ENCODE assay signal across 10 cellular contexts in the genomic region with DNA sequence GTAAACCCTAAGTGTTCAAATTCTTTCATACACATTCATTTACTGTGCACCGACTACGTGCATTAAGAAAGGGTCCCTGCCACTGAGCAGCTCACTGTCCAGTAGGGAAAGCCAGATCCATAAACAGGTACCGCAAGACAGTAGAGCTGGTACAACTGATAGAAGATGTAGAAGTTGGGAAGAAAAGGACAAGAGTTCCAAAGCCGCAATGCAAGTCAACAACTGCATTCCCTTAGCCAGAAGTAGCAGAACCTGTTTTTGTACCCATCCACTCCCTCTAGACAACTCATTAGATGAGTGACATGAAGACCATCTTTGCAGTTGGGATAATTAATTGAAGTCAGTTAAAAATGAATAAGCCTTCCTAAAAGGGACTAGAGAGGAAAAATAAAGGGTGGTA.
DNase-seq lines count a peak whose midpoint lies in the region; ATAC-seq and TF ChIP-seq lines count a peak whose summit lies in the region.
"Had no signal": no experiment of that assay in that cellular context is flagged by ENCODE, and none has a peak within 500 bp of the region (broad histone marks: within the 10 kb centered on the region; RNA-seq: fewer than 3 reads in every experiment).

No MANE protein-coding gene starts in this region.

- H3K9me3 Mint-ChIP-seq in nephron, result no peaks in the 10 kb centered on the region

- in situ Hi-C loops in KBM-7 (cut with MboI; ENCODE audit: low pct_unique_long_range_greater_than_20kb, low sequenced_read_pairs), result no loop called here

- peak; percentile 2 for DNase-seq in DMS79 (lab: John Stamatoyannopoulos, UW)
- DNase-seq in KBM-7, result peak; percentile 7
- no peak for DNase-seq in cardiac fibroblast (ENCODE audit: low read depth in 2 of 2)
- DNase-seq in NCI-H1048 (lab: John Stamatoyannopoulos, UW), result no peak
- DNase-seq in NCI-H1092 treated with DMSO at 0.1 percent for 48 hours (lab: John Stamatoyannopoulos, UW), result no peak
- no peak for DNase-seq in amygdala (lab: John Stamatoyannopoulos, UW)
- DNase-seq: HCEC 1CT, midbrain had no signal

- no peaks in the 10 kb centered on the region for H3K36me3 Mint-ChIP-seq in nephron (ENCODE audit: low read depth)

- peaks cover 29% of the 10 kb centered on the region for H3K4me1 Mint-ChIP-seq in nephron

- peak overlapping the region; percentile 90 to 95 (median 92) for H3K4me3 Mint-ChIP-seq in nephron

- H3K27me3 Mint-ChIP-seq in nephron (ENCODE audit: low read depth), result no peaks in the 10 kb centered on the region

- no peak for ATAC-seq in HG02678 (IDR thresholded peaks at IDR 0.05; ENCODE audit: unreplicated experiment)

- TF ChIP-seq CTCF in cardiac fibroblast (IDR thresholded peaks at IDR 0.05; ENCODE audit: low read depth, low read length), result no peak
- TF ChIP-seq CTCF in nephron (IDR thresholded peaks at IDR 0.05; ENCODE audit: unreplicated experiment in 3 of 3), result no peak

- H3K4me3 ChIP-seq in cardiac fibroblast (replicated peaks in 1 of 2; ENCODE audit: low read depth in 2 of 2, low read length in 2 of 2), result peak overlapping the region; percentile 91 to 92

- peak overlapping the region; percentile 27 to 99 (median 97) for H3K27ac Mint-ChIP-seq in nephron

Comparison
In these comparisons a context has a peak if more than half of its experiments do, and no peak if none do; other contexts are left out.
1. DNase-seq: peak in DMS79 (single experiment) and KBM-7 (single experiment); none in cardiac fibroblast (0 of 2), NCI-H1048 (single experiment), NCI-H1092 treated with DMSO at 0.1 percent for 48 hours (single experiment) and amygdala (0 of 56).